In the genomic region with DNA sequence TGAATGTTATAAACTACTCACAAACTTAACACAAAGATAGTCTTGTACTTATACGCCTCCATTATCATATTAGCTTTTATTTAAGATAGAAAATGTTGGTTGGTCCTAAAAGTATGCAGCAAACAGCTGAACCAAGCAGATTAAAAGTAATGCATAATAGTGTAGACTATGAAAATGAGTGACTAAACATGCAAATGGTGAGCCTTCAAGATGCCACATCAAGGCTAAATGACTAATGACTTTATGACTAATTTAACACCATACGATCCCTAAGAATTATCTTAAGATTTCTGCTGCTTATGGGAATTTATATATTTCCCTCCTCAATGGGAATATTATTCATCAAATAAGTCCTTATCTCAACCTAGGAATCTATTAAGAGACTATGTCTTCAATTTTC, we compare ENCODE assay signal across 26 cellular contexts. TPM values are rescaled to one million over a fixed set of nuclear protein-coding genes. Genes with fewer than 3 reads are reported as not detected.
"Had no signal": no experiment of that assay in that cellular context is flagged by ENCODE, and none has a peak within 500 bp of the region (broad histone marks: within the 10 kb centered on the region; RNA-seq: fewer than 3 reads in every experiment).

No MANE protein-coding gene starts in this region.

- H3K4me3 ChIP-seq: esophagus squamous epithelium, gastroesophageal sphincter, upper lobe of right lung had no signal

- DNase-seq: activated B cell treated with CpG ODN at 0.5 μM for 24 hours; activated CD4-positive, alpha-beta T cell treated with anti-CD3 and anti-CD28 coated beads, Interleukin-2, amount 10 ng/mL, durations not matched to agents 24 days and 14 days; activated CD8-positive, alpha-beta memory T cell treated with anti-CD3 and anti-CD28 coated beads for 24 hours; activated CD8-positive, alpha-beta memory T cell treated with anti-CD3 and anti-CD28 coated beads, Interleukin-2, amount 50 U/mL, for 4 hours; activated gamma-delta T cell treated with Interleukin-2 at 50 U/mL for 16 hours; anterior cingulate cortex; caudate nucleus; effector CD8-positive, alpha-beta T cell; esophagus squamous epithelium; head of caudate nucleus; hypothalamus; left ventricle myocardium superior; mammary epithelial cell; midbrain; natural killer cell; stimulated activated CD4-positive, alpha-beta T cell treated with anti-CD3 and anti-CD28 coated beads, Interleukin-2, amount 100 ng/mL, for 48 hours; stimulated activated CD8-positive, alpha-beta memory T cell treated with anti-CD3 and anti-CD28 coated beads, Interleukin-4, amount 100 ng/mL, for 48 hours; stimulated activated naive CD4-positive, alpha-beta T cell; T1000; upper lobe of right lung had no signal

- ATAC-seq: gastroesophageal sphincter, left ventricle myocardium superior, natural killer cell, upper lobe of right lung had no signal

- H3K27me3 ChIP-seq: esophagus squamous epithelium, gastroesophageal sphincter, upper lobe of right lung had no signal

- H3K36me3 ChIP-seq: esophagus squamous epithelium, gastroesophageal sphincter, upper lobe of right lung had no signal

- H3K27me3 Mint-ChIP-seq: activated B cell treated with CpG ODN at 0.5 μM for 24 hours; activated CD4-positive, alpha-beta T cell treated with anti-CD3 and anti-CD28 coated beads, Interleukin-2, amount 10 ng/mL, durations not matched to agents 24 days and 14 days; dendritic cell treated with granulocyte-macrophage colony-stimulating factor and Interleukin-4, amounts not matched to agents 40 ng/mL and 50 ng/mL, for 4 days; progenitor cell of endocrine pancreas had no signal

- H3K4me3 Mint-ChIP-seq: activated B cell treated with CpG ODN at 0.5 μM for 24 hours; activated CD4-positive, alpha-beta T cell treated with anti-CD3 and anti-CD28 coated beads, Interleukin-2, amount 10 ng/mL, durations not matched to agents 24 days and 14 days; brain; dendritic cell treated with granulocyte-macrophage colony-stimulating factor and Interleukin-4, amounts not matched to agents 40 ng/mL and 50 ng/mL, for 4 days; natural killer cell; T-helper 1 cell treated with Interleukin-12 subunit alpha and Interleukin-12 subunit beta and Interleukin-4 antibody, amounts not matched to agents 30 μg/mL and 1 μg/mL, for 36 hours had no signal

- H3K36me3 Mint-ChIP-seq: natural killer cell had no signal

- H3K27ac ChIP-seq: esophagus squamous epithelium, gastroesophageal sphincter, upper lobe of right lung had no signal

- H3K27ac Mint-ChIP-seq: activated B cell treated with CpG ODN at 0.5 μM for 24 hours; activated CD4-positive, alpha-beta T cell treated with anti-CD3 and anti-CD28 coated beads, Interleukin-2, amount 10 ng/mL, durations not matched to agents 24 days and 14 days; brain; dendritic cell treated with granulocyte-macrophage colony-stimulating factor and Interleukin-4, amounts not matched to agents 40 ng/mL and 50 ng/mL, for 4 days; natural killer cell; progenitor cell of endocrine pancreas; T-helper 1 cell treated with Interleukin-12 subunit alpha and Interleukin-12 subunit beta and Interleukin-4 antibody, amounts not matched to agents 30 μg/mL and 1 μg/mL, for 36 hours had no signal

- H3K9me3 Mint-ChIP-seq: activated B cell treated with CpG ODN at 0.5 μM for 24 hours; activated CD4-positive, alpha-beta T cell treated with anti-CD3 and anti-CD28 coated beads, Interleukin-2, amount 10 ng/mL, durations not matched to agents 24 days and 14 days; brain; dendritic cell treated with granulocyte-macrophage colony-stimulating factor and Interleukin-4, amounts not matched to agents 40 ng/mL and 50 ng/mL, for 4 days; natural killer cell; T-helper 1 cell treated with Interleukin-12 subunit alpha and Interleukin-12 subunit beta and Interleukin-4 antibody, amounts not matched to agents 30 μg/mL and 1 μg/mL, for 36 hours had no signal

- H3K9me3 ChIP-seq: esophagus squamous epithelium, gastroesophageal sphincter, upper lobe of right lung had no signal

RNA-seq across cellular contexts. Expression of a gene that starts 4.8 kb away (rescaled TPM):
- total RNA-seq: activated B cell treated with CpG ODN at 0.5 μM for 24 hours; activated CD4-positive, alpha-beta T cell treated with anti-CD3 and anti-CD28 coated beads, Interleukin-2, amount 10 ng/mL, durations not matched to agents 24 days and 14 days; endothelial cell of umbilical vein; natural killer cell had no signal
